ENCODE assay signal across 25 cellular contexts in the genomic region with DNA sequence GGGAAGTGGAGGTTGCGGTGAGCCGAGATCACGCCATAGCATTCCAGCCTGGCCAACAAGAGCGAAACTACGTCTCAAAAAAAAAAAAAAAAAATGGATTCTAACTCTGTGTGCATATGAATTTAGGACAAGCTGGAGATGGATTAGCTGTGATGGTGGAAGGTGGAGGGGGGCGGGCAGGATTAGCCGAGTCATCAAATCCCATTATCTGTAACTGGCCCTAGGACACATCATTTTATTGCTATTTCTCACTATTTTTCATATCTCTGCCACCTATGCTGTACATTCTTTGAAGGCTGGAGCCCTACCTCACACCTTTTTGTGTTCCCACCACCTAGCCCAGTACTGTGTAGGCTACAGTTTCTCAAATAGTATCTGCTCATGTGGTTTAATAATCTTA. TPM values are rescaled to one million over a fixed set of nuclear protein-coding genes. Genes with fewer than 3 reads are reported as not detected.
A peak's percentile ranks its signal among the peaks of the same experiment; 100 is the strongest.
DNase-seq lines count a peak whose midpoint lies in the region; ATAC-seq, FAIRE-seq and TF ChIP-seq lines count a peak whose summit lies in the region.
"Had no signal": no experiment of that assay in that cellular context is flagged by ENCODE, and none has a peak within 500 bp of the region (broad histone marks: within the 10 kb centered on the region; RNA-seq: fewer than 3 reads in every experiment).

No MANE protein-coding gene starts in this region.

- FAIRE-seq in K562 (lab: Jason Lieb, UNC) (no peak), HepG2 (lab: Jason Lieb, UNC) (no peak), D721Med (lab: Jason Lieb, UNC) (no peak)
- FAIRE-seq: G401.6, GM12891, GM19239 had no signal

- H3K27me3 ChIP-seq in left ventricle myocardium inferior (ENCODE audit: low read depth): peaks cover 97% of the 10 kb centered on the region
- H3K27me3 ChIP-seq in K562 (ENCODE audit: control insufficient read depth in 2 of 2, insufficient read depth in 2 of 2, low read length in 2 of 2): peaks cover 0 to 19% of the 10 kb centered on the region in 2 experiments; a peak in 3 of 5 replicates
- peaks cover 1 to 76% of the 10 kb centered on the region in 2 experiments; a peak in 4 of 5 replicates for H3K27me3 ChIP-seq in HepG2 (ENCODE audit: control insufficient read depth in 1 of 2, insufficient read depth in 2 of 2, low read length in 2 of 2)
- H3K27me3 ChIP-seq: BE2C, BLaER1 had no signal

- TF ChIP-seq POLR2A in K562 (conservative IDR thresholded peaks at IDR 0.05): no peak
- TF ChIP-seq POLR2A in HepG2 (IDR thresholded peaks at IDR 0.05; ENCODE audit: insufficient read depth in 1 of 2, low read depth in 2 of 2, low read length in 2 of 2): no peak

- WGBS in K562 (ENCODE audit: insufficient coverage, low coverage, missing lambda C conversion rate): 3% methylated on average over 4 of the region's 7 CpGs
- 50% methylated on average over 7 of the region's 7 CpGs for WGBS in HepG2 (ENCODE audit: low lambda C conversion rate)

- no peak for TF ChIP-seq RAD21 in K562 (CRISPR knock-in tag; conservative IDR thresholded peaks at IDR 0.05 in 1 of 2, IDR thresholded peaks at IDR 0.05 in 1 of 2)
- no peak for TF ChIP-seq RAD21 in HepG2 (CRISPR knock-in tag; IDR thresholded peaks at IDR 0.05)

- intact Hi-C loops in cardiac septum (cut with DNase I) (no loop called here), left ventricle myocardium inferior (cut with micrococcal nuclease) (no loop called here), K562 (cut with micrococcal nuclease) (no loop called here), HepG2 (cut with micrococcal nuclease; ENCODE audit: unreplicated experiment) (loop anchor here (10.0 kb wide), 1 partner anchor 87 kb away; no protein-coding TSS in a partner anchor)

- H4K20me1 ChIP-seq in K562 (replicated peaks; ENCODE audit: control insufficient read depth, insufficient read depth, low read length) (no peaks in the 10 kb centered on the region), HepG2 (ENCODE audit: insufficient read depth, low read length) (no peaks in the 10 kb centered on the region)
- H4K20me1 ChIP-seq: BLaER1 had no signal

- no peak overlapping the region for H2AFZ ChIP-seq in K562 (ENCODE audit: low read depth, low read length)
- H2AFZ ChIP-seq in HepG2 (ENCODE audit: low read length): no peak overlapping the region

- CTCF ChIA-PET in K562 (lab: Yijun Ruan, JAX; ENCODE audit: low intra/inter-chr PET ratio) (no interaction called here), HepG2 (lab: Yijun Ruan, JAX; ENCODE audit: low intra/inter-chr PET ratio, low total read pairs) (no interaction called here)

- H3K79me2 ChIP-seq in K562 (ENCODE audit: control insufficient read depth, insufficient read depth, low read length) (no peaks in the 10 kb centered on the region), HepG2 (ENCODE audit: insufficient read depth, low read length) (no peaks in the 10 kb centered on the region)

- BruUV-seq in K562 (replicated peaks; lab: Mats Ljungman, UMichigan): no TSS peak
- BruUV-seq in HepG2 (replicated peaks; lab: Mats Ljungman, UMichigan): no TSS peak

- no peak overlapping the region for H3K9ac ChIP-seq in K562 (ENCODE audit: insufficient read depth in 1 of 2, low read depth in 2 of 2, low read length in 2 of 2)
- no peak overlapping the region for H3K9ac ChIP-seq in HepG2 (ENCODE audit: insufficient read depth, low read depth, low read length)
- H3K9ac ChIP-seq: BLaER1 had no signal

- H3K36me3 ChIP-seq in left ventricle myocardium inferior (no peaks in the 10 kb centered on the region), K562 (ENCODE audit: control insufficient read depth, insufficient read depth, low read length) (no peaks in the 10 kb centered on the region), HepG2 (replicated peaks in 1 of 2; ENCODE audit: control insufficient read depth in 1 of 2, insufficient read depth in 2 of 2, low read length in 2 of 2) (no peaks in the 10 kb centered on the region)
- H3K36me3 ChIP-seq: BLaER1 had no signal

- H3K27ac ChIP-seq in left ventricle myocardium inferior (replicated peaks) (no peak overlapping the region), K562 (ENCODE audit: extremely low read depth, low read depth, low read length) (no peak overlapping the region), HepG2 (ENCODE audit: extremely low read length, insufficient read depth, low read length) (no peak overlapping the region)
- H3K27ac ChIP-seq: 22Rv1, BLaER1 had no signal

- TF ChIP-seq EP300 in K562 (IDR thresholded peaks at IDR 0.05; ENCODE audit: low read length) (no peak), HepG2 (IDR thresholded peaks at IDR 0.05; ENCODE audit: low read depth in 2 of 2, low read length in 2 of 2) (no peak), HepG2 (CRISPR knock-in tag; IDR thresholded peaks at IDR 0.05; ENCODE audit: borderline replicate concordance) (no peak)

- in situ Hi-C loops in K562 (cut with MboI) (no loop called here), HepG2 (cut with HindIII; ENCODE audit: extremely low pct_ligation_motif_present, low pct_unique_long_range_greater_than_20kb) (no loop called here)

- H3K4me2 ChIP-seq in K562 (ENCODE audit: insufficient read depth, low read length): no peak overlapping the region
- no peak overlapping the region for H3K4me2 ChIP-seq in HepG2 (ENCODE audit: low read depth, low read length)
- H3K4me2 ChIP-seq: BLaER1 had no signal

- TF ChIP-seq CTCF in left ventricle myocardium inferior (IDR thresholded peaks at IDR 0.05; ENCODE audit: borderline replicate concordance): no peak
- TF ChIP-seq CTCF in K562 (IDR thresholded peaks at IDR 0.05 in 2 of 3, conservative IDR thresholded peaks at IDR 0.05 in 1 of 3; ENCODE audit: insufficient read depth in 2 of 3, low read depth in 1 of 3, low read length in 3 of 3): no peak
- TF ChIP-seq CTCF in HepG2 (CRISPR knock-in tag; IDR thresholded peaks at IDR 0.05): no peak
- TF ChIP-seq CTCF in D721Med (IDR thresholded peaks at IDR 0.05; ENCODE audit: insufficient read depth, missing control alignments): no peak

- peak; percentile 20 for DNase-seq in cardiac septum (ENCODE audit: low spot score)
- no peak for DNase-seq in left ventricle myocardium inferior
- peak; percentile 75 for DNase-seq in NCI-H82 (lab: John Stamatoyannopoulos, UW)
- DNase-seq in K562 (ENCODE audit: extremely low read depth in 1 of 4, low spot score in 3 of 4): no peak
- no peak for DNase-seq in HepG2 (ENCODE audit: low spot score)
- no peak for DNase-seq in D721Med (ENCODE audit: insufficient read length, low spot score)
- DNase-seq: ACHN; BE2C; C1 segment of cervical spinal cord; CD4-positive, alpha-beta memory T cell; CD4-positive, CD25-positive, alpha-beta regulatory T cell; CD8-positive, alpha-beta memory T cell; COR-L47; DMS79 treated with DMSO at 0.1 percent for 48 hours; GF-D8 had no signal

- ATAC-seq in K562: no peak
- ATAC-seq in HepG2: no peak
- no peak for ATAC-seq in GM18870 (IDR thresholded peaks at IDR 0.05; ENCODE audit: unreplicated experiment)
- no peak for ATAC-seq in HG03457 (IDR thresholded peaks at IDR 0.05; ENCODE audit: unreplicated experiment)

- H3K9me3 ChIP-seq in left ventricle myocardium inferior (replicated peaks): no peaks in the 10 kb centered on the region
- H3K9me3 ChIP-seq in K562 (replicated peaks; ENCODE audit: control insufficient read depth, insufficient read depth, low read depth, low read length): no peaks in the 10 kb centered on the region
- H3K9me3 ChIP-seq in HepG2 (ENCODE audit: low read length): no peaks in the 10 kb centered on the region
- H3K9me3 ChIP-seq: BE2C, BLaER1 had no signal

- POLR2A ChIA-PET in K562 (lab: Yijun Ruan, JAX): no interaction called here
- POLR2A ChIA-PET in HepG2 (lab: Yijun Ruan, JAX): no interaction called here

- no peak overlapping the region for H3K4me3 ChIP-seq in left ventricle myocardium inferior
- H3K4me3 ChIP-seq in K562: no peak overlapping the region
- no peak overlapping the region for H3K4me3 ChIP-seq in HepG2 (replicated peaks in 1 of 3; ENCODE audit: insufficient read depth in 1 of 3, low read depth in 2 of 3, low read length in 3 of 3)
- H3K4me3 ChIP-seq: BLaER1 had no signal

- H3K9me1 ChIP-seq in K562 (ENCODE audit: control insufficient read depth, insufficient read depth, low read length): no peaks in the 10 kb centered on the region

- H3K4me1 ChIP-seq in left ventricle myocardium inferior (no peaks in the 10 kb centered on the region), K562 (replicated peaks in 1 of 2; ENCODE audit: control insufficient read depth in 2 of 2, insufficient read depth in 2 of 2, low read length in 2 of 2) (peaks cover 0 to 5% of the 10 kb centered on the region in 2 experiments; a peak in 1 of 5 replicates), HepG2 (ENCODE audit: insufficient read depth, low read length) (no peaks in the 10 kb centered on the region)
- H3K4me1 ChIP-seq: BLaER1 had no signal

RNA-seq across cellular contexts. Expression of a gene that starts 7.3 kb away (rescaled TPM):
- total RNA-seq in cardiac septum (not detected), left ventricle myocardium inferior (not detected), K562 (2014; rRNA removed) (not detected in 2 replicates), K562 (2014; rRNA removed; fragmentation: Illumina TruSeq; extraction: Trizol) (not detected in 2 replicates), K562 (2015; rRNA removed; fragmentation: Illumina TruSeq; extraction: Trizol) (not detected in 2 replicates), K562 (2021) (0.09 TPM in 1 of 2 replicates, not detected in the other), HepG2 (2016; rRNA removed; fragmentation: Illumina TruSeq; extraction: Trizol) (not detected in 2 replicates)
- total RNA-seq in K562 (2011; cell fraction: chromatin; rRNA removed; ENCODE audit: low replicate concordance): 0.12 TPM in 1 of 2 replicates, not detected in the other
- not detected in 2 replicates for total RNA-seq in K562 (2011; cell fraction: nucleolus; rRNA removed)
- total RNA-seq in K562 (2011; cell fraction: nucleoplasm; rRNA removed): 0.22 and 0.38 TPM in 2 replicates
- polyA plus RNA-seq in K562 (2011; rRNA removed) (not detected in 2 replicates), K562 (2014; fragmentation: Illumina TruSeq; extraction: Trizol) (not detected in 2 replicates), K562 (2014; fragmentation: Nextera tagmentation; extraction: Ambion mirVana) (not detected), K562 (2014; rRNA removed) (not detected in 2 replicates), HepG2 (2011; rRNA removed) (not detected in 2 replicates)
- polyA plus RNA-seq in K562 (2011; cell fraction: cytosol; rRNA removed): 0.03 and 0.04 TPM in 2 replicates
- polyA plus RNA-seq in K562 (2011; cell fraction: nucleus; rRNA removed): 0.08 and 0.17 TPM in 2 replicates
- 0.03 and 0.08 TPM in 2 replicates for polyA plus RNA-seq in K562 (2012)
- polyA minus RNA-seq in K562 (2011; rRNA and poly(A)+ RNA removed): 0.09 and 0.11 TPM in 2 replicates
- not detected in 2 replicates for polyA minus RNA-seq in K562 (2011; cell fraction: cytosol; rRNA and poly(A)+ RNA removed)
- 0.13 and 0.22 TPM in 2 replicates for polyA minus RNA-seq in K562 (2011; cell fraction: nucleus; rRNA and poly(A)+ RNA removed)
- not detected in 2 replicates for total RNA-seq in HepG2 (2016; cell fraction: cytosol; rRNA removed; fragmentation: Illumina TruSeq; extraction: Trizol; ENCODE audit: low read depth)
- not detected in 2 replicates for total RNA-seq in HepG2 (2016; cell fraction: insoluble cytoplasmic fraction; rRNA removed; fragmentation: Illumina TruSeq; extraction: Trizol)
- not detected in 2 replicates for total RNA-seq in HepG2 (2016; cell fraction: membrane; rRNA removed; fragmentation: Illumina TruSeq; extraction: Trizol)
- total RNA-seq in HepG2 (2016; cell fraction: nucleus; rRNA removed; fragmentation: Illumina TruSeq; extraction: Trizol): not detected in 2 replicates
- polyA plus RNA-seq in HepG2 (2011; cell fraction: cytosol; rRNA removed): 0.03 and 0.04 TPM in 2 replicates
- not detected in 2 replicates for polyA plus RNA-seq in HepG2 (2011; cell fraction: nucleus; rRNA removed)
- polyA plus RNA-seq in HepG2 (2012): not detected in 2 replicates
- not detected in 2 replicates for polyA plus RNA-seq in HepG2 (2016; cell fraction: cytosol; fragmentation: Illumina TruSeq; extraction: Trizol; ENCODE audit: low read depth)
- not detected in 2 replicates for polyA plus RNA-seq in HepG2 (2016; cell fraction: insoluble cytoplasmic fraction; fragmentation: Illumina TruSeq; extraction: Trizol; ENCODE audit: low read depth)
- polyA plus RNA-seq in HepG2 (2016; cell fraction: membrane; fragmentation: Illumina TruSeq; extraction: Trizol; ENCODE audit: low read depth): 0.08 TPM in 1 of 2 replicates, not detected in the other
- not detected in 2 replicates for polyA plus RNA-seq in HepG2 (2016; cell fraction: nucleus; fragmentation: Illumina TruSeq; extraction: Trizol; ENCODE audit: insufficient read depth, low read depth)
- 0.49 TPM in 1 of 2 replicates, not detected in the other for polyA minus RNA-seq in HepG2 (2011; rRNA and poly(A)+ RNA removed; ENCODE audit: low replicate concordance)
- polyA minus RNA-seq in HepG2 (2011; cell fraction: cytosol; rRNA and poly(A)+ RNA removed): not detected in 2 replicates
- not detected in 2 replicates for polyA minus RNA-seq in HepG2 (2011; cell fraction: nucleus; rRNA and poly(A)+ RNA removed)
- total RNA-seq: CD4-positive, alpha-beta memory T cell; CD4-positive, CD25-positive, alpha-beta regulatory T cell; CD8-positive, alpha-beta memory T cell had no signal
- polyA plus RNA-seq: CD14-positive monocyte; CD4-positive, alpha-beta memory T cell; CD4-positive, CD25-positive, alpha-beta regulatory T cell; CD8-positive, alpha-beta memory T cell had no signal

RNA-seq across cellular contexts. Expression of a gene that starts 32.8 kb away (rescaled TPM):
- total RNA-seq in cardiac septum (not detected), left ventricle myocardium inferior (not detected), K562 (2014; rRNA removed) (0.45 and 0.57 TPM in 2 replicates), K562 (2014; rRNA removed; fragmentation: Illumina TruSeq; extraction: Trizol) (0.29 TPM in 1 of 2 replicates, not detected in the other), K562 (2015; rRNA removed; fragmentation: Illumina TruSeq; extraction: Trizol) (0.36 and 0.49 TPM in 2 replicates), K562 (2021) (1.6 and 2.4 TPM in 2 replicates), HepG2 (2016; rRNA removed; fragmentation: Illumina TruSeq; extraction: Trizol) (not detected in 2 replicates)
- total RNA-seq in K562 (2011; cell fraction: chromatin; rRNA removed; ENCODE audit: low replicate concordance): 0.51 TPM in 1 of 2 replicates, not detected in the other
- total RNA-seq in K562 (2011; cell fraction: nucleolus; rRNA removed): 0.17 TPM in 1 of 2 replicates, not detected in the other
- total RNA-seq in K562 (2011; cell fraction: nucleoplasm; rRNA removed): 0.38 TPM in 1 of 2 replicates, not detected in the other
- polyA plus RNA-seq in K562 (2011; rRNA removed) (1.1 TPM in 2 replicates), K562 (2014; fragmentation: Illumina TruSeq; extraction: Trizol) (0.79 and 0.83 TPM in 2 replicates), K562 (2014; fragmentation: Nextera tagmentation; extraction: Ambion mirVana) (under 1 TPM; 0.08 to 0.14 TPM), K562 (2014; rRNA removed) (0.78 and 1.7 TPM in 2 replicates), HepG2 (2011; rRNA removed) (not detected in 2 replicates)
- polyA plus RNA-seq in K562 (2011; cell fraction: cytosol; rRNA removed): 1.0 and 5.2 TPM in 2 replicates
- polyA plus RNA-seq in K562 (2011; cell fraction: nucleus; rRNA removed): 1.5 and 5.2 TPM in 2 replicates
- 5.2 and 7.5 TPM in 2 replicates for polyA plus RNA-seq in K562 (2012)
- 0.27 and 0.81 TPM in 2 replicates for polyA minus RNA-seq in K562 (2011; rRNA and poly(A)+ RNA removed)
- 2.3 and 4.0 TPM in 2 replicates for polyA minus RNA-seq in K562 (2011; cell fraction: cytosol; rRNA and poly(A)+ RNA removed)
- polyA minus RNA-seq in K562 (2011; cell fraction: nucleus; rRNA and poly(A)+ RNA removed): 0.33 and 0.94 TPM in 2 replicates
- not detected in 2 replicates for total RNA-seq in HepG2 (2016; cell fraction: cytosol; rRNA removed; fragmentation: Illumina TruSeq; extraction: Trizol; ENCODE audit: low read depth)
- not detected in 2 replicates for total RNA-seq in HepG2 (2016; cell fraction: insoluble cytoplasmic fraction; rRNA removed; fragmentation: Illumina TruSeq; extraction: Trizol)
- total RNA-seq in HepG2 (2016; cell fraction: membrane; rRNA removed; fragmentation: Illumina TruSeq; extraction: Trizol): not detected in 2 replicates
- not detected in 2 replicates for total RNA-seq in HepG2 (2016; cell fraction: nucleus; rRNA removed; fragmentation: Illumina TruSeq; extraction: Trizol)
- polyA plus RNA-seq in HepG2 (2011; cell fraction: cytosol; rRNA removed): not detected in 2 replicates
- not detected in 2 replicates for polyA plus RNA-seq in HepG2 (2011; cell fraction: nucleus; rRNA removed)
- polyA plus RNA-seq in HepG2 (2012): not detected in 2 replicates
- polyA plus RNA-seq in HepG2 (2016; cell fraction: cytosol; fragmentation: Illumina TruSeq; extraction: Trizol; ENCODE audit: low read depth): not detected in 2 replicates
- not detected in 2 replicates for polyA plus RNA-seq in HepG2 (2016; cell fraction: insoluble cytoplasmic fraction; fragmentation: Illumina TruSeq; extraction: Trizol; ENCODE audit: low read depth)
- polyA plus RNA-seq in HepG2 (2016; cell fraction: membrane; fragmentation: Illumina TruSeq; extraction: Trizol; ENCODE audit: low read depth): not detected in 2 replicates
- not detected in 2 replicates for polyA plus RNA-seq in HepG2 (2016; cell fraction: nucleus; fragmentation: Illumina TruSeq; extraction: Trizol; ENCODE audit: insufficient read depth, low read depth)
- polyA minus RNA-seq in HepG2 (2011; rRNA and poly(A)+ RNA removed; ENCODE audit: low replicate concordance): not detected in 2 replicates
- polyA minus RNA-seq in HepG2 (2011; cell fraction: cytosol; rRNA and poly(A)+ RNA removed): not detected in 2 replicates
- polyA minus RNA-seq in HepG2 (2011; cell fraction: nucleus; rRNA and poly(A)+ RNA removed): not detected in 2 replicates
- total RNA-seq: A172; CD4-positive, alpha-beta memory T cell; CD4-positive, CD25-positive, alpha-beta regulatory T cell; CD8-positive, alpha-beta memory T cell had no signal
- polyA plus RNA-seq: AG04450; CD14-positive monocyte; CD4-positive, alpha-beta memory T cell; CD4-positive, CD25-positive, alpha-beta regulatory T cell; CD8-positive, alpha-beta memory T cell had no signal

RNA-seq across cellular contexts. Expression of a gene that starts 41.1 kb away (rescaled TPM):
- total RNA-seq in cardiac septum (not detected), left ventricle myocardium inferior (not detected), K562 (2014; rRNA removed) (0.73 TPM in 1 of 2 replicates, not detected in the other), K562 (2014; rRNA removed; fragmentation: Illumina TruSeq; extraction: Trizol) (not detected in 2 replicates), K562 (2015; rRNA removed; fragmentation: Illumina TruSeq; extraction: Trizol) (0.72 and 0.75 TPM in 2 replicates), K562 (2021) (0.51 and 0.81 TPM in 2 replicates), HepG2 (2016; rRNA removed; fragmentation: Illumina TruSeq; extraction: Trizol) (not detected in 2 replicates)
- total RNA-seq in K562 (2011; cell fraction: chromatin; rRNA removed; ENCODE audit: low replicate concordance): 1.6 TPM in 1 of 2 replicates, not detected in the other
- total RNA-seq in K562 (2011; cell fraction: nucleolus; rRNA removed): 1.0 TPM in 1 of 2 replicates, not detected in the other
- 0.81 TPM in 1 of 2 replicates, not detected in the other for total RNA-seq in K562 (2011; cell fraction: nucleoplasm; rRNA removed)
- polyA plus RNA-seq in K562 (2011; rRNA removed) (0.23 and 1.8 TPM in 2 replicates), K562 (2014; fragmentation: Illumina TruSeq; extraction: Trizol) (not detected in 2 replicates), K562 (2014; fragmentation: Nextera tagmentation; extraction: Ambion mirVana) (under 1 TPM in 1 of 2 experiments, not detected in 1; 0.11 TPM), K562 (2014; rRNA removed) (not detected in 2 replicates), HepG2 (2011; rRNA removed) (not detected in 2 replicates)
- 0.62 and 9.2 TPM in 2 replicates for polyA plus RNA-seq in K562 (2011; cell fraction: cytosol; rRNA removed)
- polyA plus RNA-seq in K562 (2011; cell fraction: nucleus; rRNA removed): 1.7 and 14.2 TPM in 2 replicates
- polyA plus RNA-seq in K562 (2012): 0.75 and 1.6 TPM in 2 replicates
- 0.91 TPM in 1 of 2 replicates, not detected in the other for polyA minus RNA-seq in K562 (2011; rRNA and poly(A)+ RNA removed)
- polyA minus RNA-seq in K562 (2011; cell fraction: cytosol; rRNA and poly(A)+ RNA removed): 2.6 TPM in 1 of 2 replicates, not detected in the other
- 0.67 TPM in 1 of 2 replicates, not detected in the other for polyA minus RNA-seq in K562 (2011; cell fraction: nucleus; rRNA and poly(A)+ RNA removed)
- total RNA-seq in HepG2 (2016; cell fraction: cytosol; rRNA removed; fragmentation: Illumina TruSeq; extraction: Trizol; ENCODE audit: low read depth): not detected in 2 replicates
- total RNA-seq in HepG2 (2016; cell fraction: insoluble cytoplasmic fraction; rRNA removed; fragmentation: Illumina TruSeq; extraction: Trizol): not detected in 2 replicates
- not detected in 2 replicates for total RNA-seq in HepG2 (2016; cell fraction: membrane; rRNA removed; fragmentation: Illumina TruSeq; extraction: Trizol)
- total RNA-seq in HepG2 (2016; cell fraction: nucleus; rRNA removed; fragmentation: Illumina TruSeq; extraction: Trizol): not detected in 2 replicates
- polyA plus RNA-seq in HepG2 (2011; cell fraction: cytosol; rRNA removed): not detected in 2 replicates
- not detected in 2 replicates for polyA plus RNA-seq in HepG2 (2011; cell fraction: nucleus; rRNA removed)
- polyA plus RNA-seq in HepG2 (2012): not detected in 2 replicates
- polyA plus RNA-seq in HepG2 (2016; cell fraction: cytosol; fragmentation: Illumina TruSeq; extraction: Trizol; ENCODE audit: low read depth): not detected in 2 replicates
- polyA plus RNA-seq in HepG2 (2016; cell fraction: insoluble cytoplasmic fraction; fragmentation: Illumina TruSeq; extraction: Trizol; ENCODE audit: low read depth): not detected in 2 replicates
- not detected in 2 replicates for polyA plus RNA-seq in HepG2 (2016; cell fraction: membrane; fragmentation: Illumina TruSeq; extraction: Trizol; ENCODE audit: low read depth)
- not detected in 2 replicates for polyA plus RNA-seq in HepG2 (2016; cell fraction: nucleus; fragmentation: Illumina TruSeq; extraction: Trizol; ENCODE audit: insufficient read depth, low read depth)
- not detected in 2 replicates for polyA minus RNA-seq in HepG2 (2011; rRNA and poly(A)+ RNA removed; ENCODE audit: low replicate concordance)
- polyA minus RNA-seq in HepG2 (2011; cell fraction: cytosol; rRNA and poly(A)+ RNA removed): not detected in 2 replicates
- not detected in 2 replicates for polyA minus RNA-seq in HepG2 (2011; cell fraction: nucleus; rRNA and poly(A)+ RNA removed)
- total RNA-seq: A172; CD4-positive, alpha-beta memory T cell; CD4-positive, CD25-positive, alpha-beta regulatory T cell; CD8-positive, alpha-beta memory T cell had no signal
- polyA plus RNA-seq: CD14-positive monocyte; CD4-positive, alpha-beta memory T cell; CD4-positive, CD25-positive, alpha-beta regulatory T cell; CD8-positive, alpha-beta memory T cell had no signal

Comparison
In these comparisons a context has a peak if more than half of its experiments do, and no peak if none do; other contexts are left out.
1. DNase-seq: peak in cardiac septum (single experiment) and NCI-H82 (single experiment); none in left ventricle myocardium inferior (single experiment), K562 (0 of 4), HepG2 (single experiment) and D721Med (single experiment).